ENCODE assay signal across 26 cellular contexts in the genomic region with DNA sequence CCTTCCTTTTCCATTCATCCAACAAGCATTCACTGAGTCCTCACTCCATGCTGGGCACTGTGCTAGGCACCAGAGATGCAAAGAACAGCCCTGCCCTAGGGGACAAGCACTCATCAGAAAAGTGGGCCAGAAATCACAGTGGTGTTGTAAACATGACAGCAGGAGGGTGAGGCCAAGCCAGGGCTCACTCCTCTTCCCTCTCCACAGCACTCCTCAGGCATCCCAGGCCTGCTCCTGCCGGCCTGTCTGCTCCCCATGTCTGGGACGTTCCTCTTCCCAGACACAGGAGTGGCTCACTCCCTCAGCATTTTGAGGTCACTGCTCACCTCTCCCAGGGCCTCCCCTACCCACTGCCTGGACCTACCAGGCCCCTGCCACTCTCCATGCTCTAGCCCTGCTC.
"Had no signal": no experiment of that assay in that cellular context is flagged by ENCODE, and none has a peak within 500 bp of the region (broad histone marks: within the 10 kb centered on the region; RNA-seq: fewer than 3 reads in every experiment).

No MANE protein-coding gene starts in this region.

- H3K4me1 Mint-ChIP-seq: activated CD4-positive, alpha-beta memory T cell treated with anti-CD3 and anti-CD28 coated beads, Interleukin-2, amount 10 ng/mL, durations not matched to agents 7 days and 5 days; activated CD4-positive, alpha-beta T cell treated with anti-CD3 and anti-CD28 coated beads for 36 hours; activated CD4-positive, alpha-beta T cell treated with anti-CD3 and anti-CD28 coated beads, Interleukin-2, amount 10 ng/mL, durations not matched to agents 24 days and 14 days; activated T-helper 17 cell treated with anti-CD3 and anti-CD28 coated beads, Interleukin-2, amount 50 U/mL, for 72 hours; T-cell had no signal

- DNase-seq: activated CD4-positive, alpha-beta memory T cell treated with anti-CD3 and anti-CD28 coated beads, Interleukin-2, amount 10 ng/mL, durations not matched to agents 7 days and 5 days; activated CD4-positive, alpha-beta T cell treated with anti-CD3 and anti-CD28 coated beads for 36 hours; activated CD4-positive, alpha-beta T cell treated with anti-CD3 and anti-CD28 coated beads, Interleukin-2, amount 10 ng/mL, durations not matched to agents 24 days and 14 days; activated CD4-positive, CD25-positive, alpha-beta regulatory T cell; activated CD4-positive, CD25-positive, alpha-beta regulatory T cell treated with anti-CD3 and anti-CD28 coated beads, Interleukin-2, amount 50 U/mL, for 72 hours; activated CD8-positive, alpha-beta memory T cell treated with anti-CD3 and anti-CD28 coated beads, Interleukin-2, amount 50 U/mL, for 48 hours; activated effector memory CD4-positive, alpha-beta T cell treated with Interleukin-2 at 50 U/mL for 16 hours; activated gamma-delta T cell treated with Interleukin-2 at 50 U/mL for 16 hours; activated naive CD4-positive, alpha-beta T cell treated with anti-CD3 and anti-CD28 coated beads, Interleukin-2, amount 50 U/mL, for 16 hours; activated naive CD4-positive, alpha-beta T cell treated with Interleukin-2 at 50 U/mL for 16 hours; activated T-cell treated with anti-CD3 and anti-CD28 coated beads for 4 hours; activated T-cell treated with anti-CD3 and anti-CD28 coated beads, Interleukin-2, amount 50 U/mL, for 24 hours; activated T-cell treated with anti-CD3 and anti-CD28 coated beads, Interleukin-2, amount 50 U/mL, for 72 hours; amniotic stem cell; anterior cingulate cortex; brain microvascular endothelial cell; colonic mucosa; effector CD8-positive, alpha-beta T cell; foreskin fibroblast; T-cell; T-helper 9 cell; WERI-Rb-1 had no signal

- H3K27ac Mint-ChIP-seq: activated CD4-positive, alpha-beta memory T cell treated with anti-CD3 and anti-CD28 coated beads, Interleukin-2, amount 10 ng/mL, durations not matched to agents 7 days and 5 days; activated CD4-positive, alpha-beta T cell treated with anti-CD3 and anti-CD28 coated beads for 36 hours; activated CD4-positive, alpha-beta T cell treated with anti-CD3 and anti-CD28 coated beads, Interleukin-2, amount 10 ng/mL, durations not matched to agents 24 days and 14 days; activated naive CD8-positive, alpha-beta T cell; activated T-cell treated with anti-CD3 and anti-CD28 coated beads, Interleukin-2, amount 50 U/mL, for 24 hours; activated T-cell treated with anti-CD3 and anti-CD28 coated beads, Interleukin-2, amount 50 U/mL, for 72 hours; activated T-helper 17 cell treated with anti-CD3 and anti-CD28 coated beads, Interleukin-2, amount 50 U/mL, for 72 hours; T-cell; T-helper 1 cell treated with Interleukin-12 subunit alpha and Interleukin-12 subunit beta and Interleukin-4 antibody, amounts not matched to agents 30 μg/mL and 1 μg/mL, for 36 hours had no signal

- ATAC-seq: activated CD4-positive, alpha-beta T cell treated with anti-CD3 and anti-CD28 coated beads for 36 hours; activated T-cell treated with anti-CD3 and anti-CD28 coated beads, Interleukin-2, amount 50 U/mL, for 72 hours; activated T-helper 17 cell treated with anti-CD3 and anti-CD28 coated beads, Interleukin-2, amount 50 U/mL, for 72 hours; esophagus mucosa; T-cell had no signal

- H3K27me3 ChIP-seq: brain microvascular endothelial cell, colonic mucosa had no signal

- H3K36me3 Mint-ChIP-seq: activated naive CD8-positive, alpha-beta T cell; T-cell had no signal

- H3K4me3 ChIP-seq: colonic mucosa had no signal

- H3K27ac ChIP-seq: brain microvascular endothelial cell, colonic mucosa, WERI-Rb-1 had no signal

- H3K9me3 Mint-ChIP-seq: activated CD4-positive, alpha-beta memory T cell treated with anti-CD3 and anti-CD28 coated beads, Interleukin-2, amount 10 ng/mL, durations not matched to agents 7 days and 5 days; activated CD4-positive, alpha-beta T cell treated with anti-CD3 and anti-CD28 coated beads, Interleukin-2, amount 10 ng/mL, durations not matched to agents 24 days and 14 days; activated T-cell treated with anti-CD3 and anti-CD28 coated beads, Interleukin-2, amount 50 U/mL, for 24 hours; activated T-cell treated with anti-CD3 and anti-CD28 coated beads, Interleukin-2, amount 50 U/mL, for 72 hours; activated T-helper 17 cell treated with anti-CD3 and anti-CD28 coated beads, Interleukin-2, amount 50 U/mL, for 72 hours; T-cell; T-helper 1 cell treated with Interleukin-12 subunit alpha and Interleukin-12 subunit beta and Interleukin-4 antibody, amounts not matched to agents 30 μg/mL and 1 μg/mL, for 36 hours had no signal

- H3K36me3 ChIP-seq: brain microvascular endothelial cell, colonic mucosa, WERI-Rb-1 had no signal

- H3K4me1 ChIP-seq: colonic mucosa had no signal

- H3K9me3 ChIP-seq: colonic mucosa had no signal

- H3K4me3 Mint-ChIP-seq: activated CD4-positive, alpha-beta memory T cell treated with anti-CD3 and anti-CD28 coated beads, Interleukin-2, amount 10 ng/mL, durations not matched to agents 7 days and 5 days; activated CD4-positive, alpha-beta T cell treated with anti-CD3 and anti-CD28 coated beads for 36 hours; activated CD4-positive, alpha-beta T cell treated with anti-CD3 and anti-CD28 coated beads, Interleukin-2, amount 10 ng/mL, durations not matched to agents 24 days and 14 days; activated naive CD8-positive, alpha-beta T cell; activated T-cell treated with anti-CD3 and anti-CD28 coated beads, Interleukin-2, amount 50 U/mL, for 24 hours; activated T-cell treated with anti-CD3 and anti-CD28 coated beads, Interleukin-2, amount 50 U/mL, for 72 hours; activated T-helper 17 cell treated with anti-CD3 and anti-CD28 coated beads, Interleukin-2, amount 50 U/mL, for 72 hours; T-cell; T-helper 1 cell treated with Interleukin-12 subunit alpha and Interleukin-12 subunit beta and Interleukin-4 antibody, amounts not matched to agents 30 μg/mL and 1 μg/mL, for 36 hours had no signal
